18 cellular contexts compared by ENCODE assay signal in genomic region chrX:29155286-29155685, GRCh38.
"Had no signal": no experiment of that assay in that cellular context is flagged by ENCODE, and none has a peak within 500 bp of the region (broad histone marks: within the 10 kb centered on the region; RNA-seq: fewer than 3 reads in every experiment).

No MANE protein-coding gene starts in this region.

- ATAC-seq: esophagus mucosa; heart right ventricle; natural killer cell; pancreas; psoas muscle; sciatic nerve; stimulated activated naive B cell treated with anti-CD40 and anti-IgM and Interleukin-4, amounts not matched to agents 10 μg/mL and 1 μg/mL and 100 μg/mL, for 72 hours; stimulated activated naive CD8-positive, alpha-beta T cell treated with anti-CD3 and anti-CD28 coated beads, Interleukin-15, amount 100 ng/mL, for 72 hours had no signal

- H3K27me3 ChIP-seq: heart right ventricle, pancreas, spleen, transverse colon had no signal

- H3K4me1 ChIP-seq: heart right ventricle, pancreas, psoas muscle, spleen, transverse colon had no signal

- H3K36me3 ChIP-seq: heart right ventricle, pancreas, spleen, thoracic aorta, transverse colon had no signal

- H3K27ac ChIP-seq: heart right ventricle, pancreas, psoas muscle, spleen, thoracic aorta, transverse colon had no signal

- DNase-seq: effector memory CD4-positive, alpha-beta T cell; heart right ventricle; immature natural killer cell; kidney; natural killer cell; occipital lobe; pancreas; psoas muscle; spleen; stimulated activated CD4-positive, alpha-beta T cell treated with anti-CD3 and anti-CD28 coated beads, Interleukin-15, amount 100 ng/mL, for 24 hours; stimulated activated CD4-positive, alpha-beta T cell treated with anti-CD3 and anti-CD28 coated beads, Interleukin-1b, Interleukin-23, amount 100 ng/mL, for 48 hours; stimulated activated CD4-positive, alpha-beta T cell treated with anti-CD3 and anti-CD28 coated beads, Interleukin-4, amount 100 ng/mL, for 24 hours; stimulated activated naive B cell treated with anti-CD40 and anti-IgM and Interleukin-4, amounts not matched to agents 10 μg/mL and 1 μg/mL and 100 μg/mL, for 72 hours; stimulated activated naive CD8-positive, alpha-beta T cell treated with anti-CD3 and anti-CD28 coated beads, Interleukin-15, amount 100 ng/mL, for 72 hours; transverse colon had no signal

- H3K4me3 ChIP-seq: heart right ventricle, pancreas, psoas muscle, spleen, thoracic aorta, transverse colon had no signal

- H3K9me3 ChIP-seq: heart right ventricle, pancreas, psoas muscle, thoracic aorta, transverse colon had no signal
